ENCODE assay signal across 21 cellular contexts in the genomic region with DNA sequence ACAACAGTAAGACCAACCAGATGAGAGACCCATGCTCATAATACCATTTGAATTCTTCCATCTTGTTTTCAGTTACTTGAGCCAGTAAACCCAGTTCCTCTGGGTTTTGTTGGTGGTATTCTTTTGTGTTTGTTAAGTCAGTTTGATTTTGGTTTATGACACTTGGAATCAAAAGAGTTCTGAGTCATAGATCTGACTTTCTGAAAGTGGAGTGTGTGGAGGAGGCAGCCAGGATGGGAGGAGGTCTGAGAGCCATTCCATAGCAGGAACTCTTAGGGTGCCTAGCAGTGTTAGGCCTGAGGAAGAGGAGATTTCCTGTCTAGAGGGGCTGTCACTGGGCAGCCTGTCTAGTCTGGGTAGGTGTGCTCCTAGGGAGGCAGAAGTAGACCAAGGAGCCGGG. TPM values are rescaled to one million over a fixed set of nuclear protein-coding genes. Genes with fewer than 3 reads are reported as not detected.
DNase-seq lines count a peak whose midpoint lies in the region; ATAC-seq and TF ChIP-seq lines count a peak whose summit lies in the region.
"Had no signal": no experiment of that assay in that cellular context is flagged by ENCODE, and none has a peak within 500 bp of the region (broad histone marks: within the 10 kb centered on the region; RNA-seq: fewer than 3 reads in every experiment).

No MANE protein-coding gene starts in this region.

- H3K9me3 ChIP-seq in A673 (ENCODE audit: low read depth, low read length, poor library complexity, severe bottlenecking): no peaks in the 10 kb centered on the region
- H3K9me3 ChIP-seq: Caco-2, prostate gland, upper lobe of right lung had no signal

- CTCF ChIA-PET in A673 (lab: Charles Lee): no interaction called here
- CTCF ChIA-PET in HEK293T (lab: Yijun Ruan, JAX): no interaction called here

- H3K4me3 ChIP-seq in A673 (ENCODE audit: low read depth, low read length, poor library complexity, severe bottlenecking) (no peak overlapping the region), cardiac fibroblast (replicated peaks in 1 of 2; ENCODE audit: low read depth in 2 of 2, low read length in 2 of 2) (no peak overlapping the region)
- H3K4me3 ChIP-seq: lung, prostate gland, upper lobe of right lung had no signal

- H3K27me3 ChIP-seq in A673 (replicated peaks; ENCODE audit: insufficient read depth, low read depth, low read length, poor library complexity): no peaks in the 10 kb centered on the region
- H3K27me3 ChIP-seq: upper lobe of right lung had no signal

- no peaks in the 10 kb centered on the region for H3K36me3 ChIP-seq in A673 (ENCODE audit: insufficient read depth, low read length, poor library complexity, severe bottlenecking)
- H3K36me3 ChIP-seq: prostate gland, upper lobe of right lung had no signal

- BruUV-seq in A673 (replicated peaks; lab: Mats Ljungman, UMichigan): no TSS peak

- peak; percentile 38 for DNase-seq in A673 (ENCODE audit: low spot score)
- peak; percentile 46 for DNase-seq in HT1080 (ENCODE audit: low read depth)
- peak; percentile 8 to 31 for DNase-seq in cardiac fibroblast (ENCODE audit: low read depth in 2 of 2)
- DNase-seq in left colon: no peak
- no peak for DNase-seq in activated CD4-positive, alpha-beta T cell treated with anti-CD3 and anti-CD28 coated beads for 1 hour
- no peak for DNase-seq in HEK293T (ENCODE audit: extremely low spot score)
- DNase-seq in NCI-H146 (lab: John Stamatoyannopoulos, UW): no peak
- DNase-seq: activated CD8-positive, alpha-beta memory T cell treated with anti-CD3 and anti-CD28 coated beads, Interleukin-2, amount 50 U/mL, for 4 hours; Caco-2; DND-41; HCEC 1CT; NCI-H1105 treated with DMSO at 0.1 percent for 48 hours; NCI-H2081; upper lobe of right lung had no signal

- H3K27ac ChIP-seq in A673 (ENCODE audit: low read depth, low read length, poor library complexity, severe bottlenecking): no peak overlapping the region
- H3K27ac ChIP-seq: epithelial cell of prostate, upper lobe of right lung, VCaP had no signal

- TF ChIP-seq CTCF in A673 (conservative IDR thresholded peaks at IDR 0.05; ENCODE audit: low read depth, low read length): no peak
- no peak for TF ChIP-seq CTCF in cardiac fibroblast (IDR thresholded peaks at IDR 0.05; ENCODE audit: low read depth, low read length)

- intact Hi-C loops in A673 (cut with micrococcal nuclease; ENCODE audit: unreplicated experiment) (no loop called here), left colon (cut with DNase I, micrococcal nuclease) (no loop called here)

- H3K4me1 ChIP-seq in A673 (ENCODE audit: insufficient read depth, low read length, poor library complexity, severe bottlenecking): no peaks in the 10 kb centered on the region
- H3K4me1 ChIP-seq: prostate gland, upper lobe of right lung had no signal

- ATAC-seq in left colon (peak; percentile 42), HG02642 (IDR thresholded peaks at IDR 0.05; ENCODE audit: poor library complexity, unreplicated experiment) (no peak)
- ATAC-seq: activated T-helper 17 cell treated with anti-CD3 and anti-CD28 coated beads, Interleukin-2, amount 50 U/mL, for 72 hours; Right ventricle myocardium inferior; upper lobe of right lung had no signal

- POLR2A ChIA-PET in A673 (lab: Charles Lee; ENCODE audit: low non-redundant PET): no interaction called here
- POLR2A ChIA-PET in HEK293T (lab: Yijun Ruan, JAX): no interaction called here

TF ChIP-seq in HEK293T, 16 proteins besides CTCF, POLR2A, EP300 and RAD21:
- no peak for TF ChIP-seq BHLHE40 (IDR thresholded peaks at IDR 0.05; ENCODE audit: borderline replicate concordance)

RNA-seq across cellular contexts. Expression of gene PANK3, which starts 24.6 kb away (rescaled TPM):
- 79.2 and 87.9 TPM in 2 replicates for total RNA-seq in A673 (2021)
- 30.9 and 31.4 TPM in 2 replicates for total RNA-seq in HT1080 (2014; rRNA removed; shearing (Covaris generic))
- polyA plus RNA-seq in HT1080 (2015; cell fraction: cytosol; rRNA removed): 20.5 and 28.2 TPM in 2 replicates
- polyA plus RNA-seq in HT1080 (2015; cell fraction: nucleus; rRNA removed): 34.4 and 34.5 TPM in 2 replicates
- total RNA-seq in left colon: 100 to 1,000 TPM; 142 to 166 TPM

Comparison
In these comparisons a context has a peak if more than half of its experiments do, and no peak if none do; other contexts are left out.
1. DNase-seq: peak in A673 (single experiment), HT1080 (single experiment) and cardiac fibroblast (2 of 2); none in left colon (0 of 2), activated CD4-positive, alpha-beta T cell treated with anti-CD3 and anti-CD28 coated beads for 1 hour (single experiment), HEK293T (single experiment) and NCI-H146 (single experiment).